Comparison of ENCODE assay signal across 19 cellular contexts in genomic region chr18:31197676-31198075, GRCh38. TPM values are rescaled to one million over a fixed set of nuclear protein-coding genes. Genes with fewer than 3 reads are reported as not detected.
A peak's percentile ranks its signal among the peaks of the same experiment; 100 is the strongest.
DNase-seq lines count a peak whose midpoint lies in the region; ATAC-seq, FAIRE-seq and TF ChIP-seq lines count a peak whose summit lies in the region.
"Had no signal": no experiment of that assay in that cellular context is flagged by ENCODE, and none has a peak within 500 bp of the region (broad histone marks: within the 10 kb centered on the region; RNA-seq: fewer than 3 reads in every experiment).

No MANE protein-coding gene starts in this region.

- H3K27me3 ChIP-seq in foreskin keratinocyte, result no peaks in the 10 kb centered on the region
- no peaks in the 10 kb centered on the region for H3K27me3 ChIP-seq in Caco-2 (replicated peaks; ENCODE audit: control insufficient read depth, insufficient read depth, low read length)
- H3K27me3 ChIP-seq: brain microvascular endothelial cell, right lobe of liver, tibial artery had no signal

- TF ChIP-seq RAD21 in A549 (conservative IDR thresholded peaks at IDR 0.05 in 1 of 2, IDR thresholded peaks at IDR 0.05 in 1 of 2), result no peak

- no peak overlapping the region for H3K27ac Mint-ChIP-seq in Caco-2 (ENCODE audit: unreplicated experiment)
- H3K27ac Mint-ChIP-seq: activated B cell treated with CpG ODN at 0.5 μM for 24 hours; natural killer cell treated with Interleukin-12 subunit alpha and Interleukin-12 subunit beta and Interleukin-15 and Interleukin-18, amount 100 ng/mL, for 72 hours had no signal

- no peaks in the 10 kb centered on the region for H3K27me3 Mint-ChIP-seq in activated T-cell treated with anti-CD3 and anti-CD28 coated beads, Interleukin-2, amount 50 U/mL, for 4 hours (ENCODE audit: low read depth)
- no peaks in the 10 kb centered on the region for H3K27me3 Mint-ChIP-seq in Caco-2 (ENCODE audit: insufficient read depth, unreplicated experiment)
- H3K27me3 Mint-ChIP-seq: activated B cell treated with CpG ODN at 0.5 μM for 24 hours; natural killer cell treated with Interleukin-12 subunit alpha and Interleukin-12 subunit beta and Interleukin-15 and Interleukin-18, amount 100 ng/mL, for 72 hours had no signal

- peaks cover 3% of the 10 kb centered on the region for H3K4me1 Mint-ChIP-seq in activated T-cell treated with anti-CD3 and anti-CD28 coated beads, Interleukin-2, amount 50 U/mL, for 4 hours (ENCODE audit: low read depth)
- H3K4me1 Mint-ChIP-seq in Caco-2 (ENCODE audit: low read depth, unreplicated experiment), result no peaks in the 10 kb centered on the region
- H3K4me1 Mint-ChIP-seq: activated B cell treated with CpG ODN at 0.5 μM for 24 hours had no signal

- H3K4me1 ChIP-seq in A549, result peaks cover 19% of the 10 kb centered on the region
- 0 out of 2 replicates have a peak, but pooled peaks cover 2% of the 10 kb centered on the region for H3K4me1 ChIP-seq in HEK293 (ENCODE audit: control insufficient read depth, insufficient read depth, low read length)
- H3K4me1 ChIP-seq in foreskin keratinocyte, result peaks cover 24% of the 10 kb centered on the region
- no peaks in the 10 kb centered on the region for H3K4me1 ChIP-seq in Caco-2
- H3K4me1 ChIP-seq: right lobe of liver, tibial artery had no signal

- H3K27ac ChIP-seq in A549 (no peak overlapping the region), HEK293 (ENCODE audit: extremely low read depth, low read depth, low read length) (no peak overlapping the region), foreskin keratinocyte (peak overlapping the region; percentile 90)
- H3K27ac ChIP-seq: brain microvascular endothelial cell, GM23248, right lobe of liver, tibial artery had no signal

- TF ChIP-seq POLR2A in A549 (IDR thresholded peaks at IDR 0.05; ENCODE audit: low read length), result no peak

- H3K4me2 ChIP-seq in A549, result peak overlapping the region; percentile 21; the same call in 1 of the 3 replicates

- CTCF ChIA-PET in A549 (lab: Yijun Ruan, JAX), result interaction anchor here (0.9 to 2.6 kb wide), 3 partner anchors 12 to 82 kb away, joined by 5 to 9 read pairs (median 5); no protein-coding TSS in a partner anchor
- CTCF ChIA-PET in HEK293 (lab: Yijun Ruan, JAX), result interaction anchor here (1.8 to 2.4 kb wide), 2 partner anchors 9 to 44 kb away, joined by 6 to 7 read pairs; no protein-coding TSS in a partner anchor
- CTCF ChIA-PET in Caco-2 (lab: Charles Lee), result no interaction called here

- no peak for TF ChIP-seq EP300 in A549 (IDR thresholded peaks at IDR 0.05)

- peaks cover 15% of the 10 kb centered on the region for H3K9me3 Mint-ChIP-seq in activated T-cell treated with anti-CD3 and anti-CD28 coated beads, Interleukin-2, amount 50 U/mL, for 4 hours
- H3K9me3 Mint-ChIP-seq in Caco-2 (ENCODE audit: unreplicated experiment), result no peaks in the 10 kb centered on the region

- intact Hi-C loops in Caco-2 (cut with micrococcal nuclease; ENCODE audit: unreplicated experiment), result no loop called here

- 10% methylated on average over 2 of the region's 2 CpGs for WGBS in A549 (ENCODE audit: missing lambda C conversion rate)

- DNase-seq in A549 (ENCODE audit: low read depth in 1 of 2, low spot score in 1 of 2), result peak in 1 of 2 experiments; percentile 4
- peak; percentile 9 for DNase-seq in RCC 7860 (ENCODE audit: low spot score)
- DNase-seq in foreskin keratinocyte, result peak; percentile 76 to 85
- no peak for DNase-seq in activated T-cell treated with anti-CD3 and anti-CD28 coated beads, Interleukin-2, amount 50 U/mL, for 4 hours
- no peak for DNase-seq in Caco-2
- DNase-seq: activated B cell treated with CpG ODN at 0.5 μM for 24 hours; brain microvascular endothelial cell; DMS 273 treated with DMSO at 0.1 percent for 48 hours; GM23248; NCI-H2171 treated with DMSO at 0.1 percent for 48 hours; right lobe of liver; stimulated activated CD4-positive, alpha-beta T cell treated with anti-CD3 and anti-CD28 coated beads, Interleukin-4, amount 100 ng/mL, for 24 hours; tibial artery had no signal

- H3K4me3 ChIP-seq in A549, result no peak overlapping the region
- H3K4me3 ChIP-seq in HEK293 (ENCODE audit: low read depth, low read length), result no peak overlapping the region
- no peak overlapping the region for H3K4me3 ChIP-seq in Caco-2 (ENCODE audit: low read depth, low read length)
- H3K4me3 ChIP-seq: GM23248, lung, right lobe of liver, tibial artery had no signal

- ATAC-seq in A549 (no peak), foreskin keratinocyte (peak; percentile 95), HG02763 (IDR thresholded peaks at IDR 0.05; ENCODE audit: unreplicated experiment) (no peak), HG03196 (IDR thresholded peaks at IDR 0.05; ENCODE audit: unreplicated experiment) (no peak)
- no peak for ATAC-seq in activated T-cell treated with anti-CD3 and anti-CD28 coated beads, Interleukin-2, amount 50 U/mL, for 4 hours
- ATAC-seq: natural killer cell treated with Interleukin-12 subunit alpha and Interleukin-12 subunit beta and Interleukin-15 and Interleukin-18, amount 100 ng/mL, for 72 hours had no signal

- H3K36me3 Mint-ChIP-seq in activated T-cell treated with anti-CD3 and anti-CD28 coated beads, Interleukin-2, amount 50 U/mL, for 4 hours (ENCODE audit: insufficient read depth), result no peaks in the 10 kb centered on the region
- H3K36me3 Mint-ChIP-seq in Caco-2 (ENCODE audit: insufficient read depth, unreplicated experiment), result no peaks in the 10 kb centered on the region
- H3K36me3 Mint-ChIP-seq: natural killer cell treated with Interleukin-12 subunit alpha and Interleukin-12 subunit beta and Interleukin-15 and Interleukin-18, amount 100 ng/mL, for 72 hours had no signal

- H3K4me3 Mint-ChIP-seq in activated T-cell treated with anti-CD3 and anti-CD28 coated beads, Interleukin-2, amount 50 U/mL, for 4 hours, result no peak overlapping the region
- H3K4me3 Mint-ChIP-seq in Caco-2 (ENCODE audit: unreplicated experiment), result no peak overlapping the region
- H3K4me3 Mint-ChIP-seq: activated B cell treated with CpG ODN at 0.5 μM for 24 hours; natural killer cell treated with Interleukin-12 subunit alpha and Interleukin-12 subunit beta and Interleukin-15 and Interleukin-18, amount 100 ng/mL, for 72 hours had no signal

- H3K36me3 ChIP-seq in HEK293 (ENCODE audit: control insufficient read depth in 2 of 2, insufficient read depth in 1 of 2, low read length in 2 of 2), result no peaks in the 10 kb centered on the region
- H3K36me3 ChIP-seq in Caco-2 (ENCODE audit: control insufficient read depth, insufficient read depth, low read length), result no peaks in the 10 kb centered on the region
- H3K36me3 ChIP-seq: brain microvascular endothelial cell, right lobe of liver, tibial artery had no signal

- POLR2A ChIA-PET in A549 (lab: Yijun Ruan, JAX) (no interaction called here), HEK293 (lab: Yijun Ruan, JAX) (interaction anchor here (0.5 to 1.3 kb wide), 3 partner anchors 48 to 826 kb away, joined by 3 to 7 read pairs (median 5); no protein-coding TSS in a partner anchor), Caco-2 (lab: Charles Lee) (no interaction called here)

- H3K9me3 ChIP-seq in A549 (no peaks in the 10 kb centered on the region), HEK293 (ENCODE audit: control insufficient read depth, insufficient read depth, low read depth, low read length) (no peaks in the 10 kb centered on the region), Caco-2 (no peaks in the 10 kb centered on the region)
- H3K9me3 ChIP-seq: right lobe of liver, tibial artery had no signal

- TF ChIP-seq CTCF in A549 (IDR thresholded peaks at IDR 0.05) (no peak), HEK293 (tag by site-specific recombination; IDR thresholded peaks at IDR 0.05) (no peak), foreskin keratinocyte (conservative IDR thresholded peaks at IDR 0.05) (no peak), Caco-2 (IDR thresholded peaks at IDR 0.05; ENCODE audit: insufficient read depth in 1 of 2, low read depth in 1 of 2, low read length in 1 of 2, severe bottlenecking in 1 of 2, unreplicated experiment in 1 of 2) (no peak)

- no peak for FAIRE-seq in A549 (lab: Jason Lieb, UNC)
- no peak for FAIRE-seq in RCC 7860 (lab: Jason Lieb, UNC)
- FAIRE-seq: HTR-8/SVneo had no signal

- BruUV-seq in Caco-2 (replicated peaks; lab: Mats Ljungman, UMichigan), result no TSS peak

TF ChIP-seq in A549, 52 proteins besides CTCF, POLR2A, EP300 and RAD21:
- TF ChIP-seq MAFK (IDR thresholded peaks at IDR 0.05; ENCODE audit: partially characterized antibody) (peak; percentile 38), HOXB5 (CRISPR knock-in tag; IDR thresholded peaks at IDR 0.05) (no peak)

TF ChIP-seq in HEK293, 187 proteins besides CTCF, POLR2A, EP300 and RAD21 (continues in another document):
- TF ChIP-seq ZNF221 (tag by site-specific recombination; IDR thresholded peaks at IDR 0.05; ENCODE audit: borderline replicate concordance), result peak; percentile 90; the same call in 1 of the 2 replicates
- TF ChIP-seq KLF10 (tag by site-specific recombination; IDR thresholded peaks at IDR 0.05), result peak; percentile 64; the same call in 1 of the 2 replicates
- peak; percentile 94 for TF ChIP-seq ZNF350 (tag by site-specific recombination; IDR thresholded peaks at IDR 0.05)
- 0 out of 2 replicates have a peak, but pooled peaks have one; percentile 85 for TF ChIP-seq ZNF776 (tag by site-specific recombination; IDR thresholded peaks at IDR 0.05; ENCODE audit: borderline replicate concordance)
- TF ChIP-seq ZNF561 (tag by site-specific recombination; IDR thresholded peaks at IDR 0.05; ENCODE audit: borderline replicate concordance), result peak; percentile 73; the same call in 1 of the 2 replicates
- 0 out of 2 replicates have a peak, but pooled peaks have one; percentile 12 for TF ChIP-seq ZNF580 (tag by site-specific recombination; IDR thresholded peaks at IDR 0.05)
- TF ChIP-seq KLF8 (tag by site-specific recombination; IDR thresholded peaks at IDR 0.05), result peak; percentile 18; the same call in 1 of the 2 replicates
- TF ChIP-seq ZNF37A (tag by site-specific recombination; IDR thresholded peaks at IDR 0.05), result peak; percentile 80
- no peak for TF ChIP-seq BCL11A (tag by site-specific recombination; IDR thresholded peaks at IDR 0.05; ENCODE audit: low read depth)
- TF ChIP-seq ZNF792 (tag by site-specific recombination; IDR thresholded peaks at IDR 0.05), result no peak

RNA-seq across cellular contexts. Expression of gene DSC1, which starts 35.0 kb away (rescaled TPM):
- polyA plus RNA-seq in A549 (2011; rRNA removed), result not detected in 2 replicates
- polyA plus RNA-seq in A549 (2012; cell fraction: cytosol; rRNA removed), result not detected in 2 replicates
- polyA plus RNA-seq in A549 (2012; cell fraction: nucleus; rRNA removed), result not detected in 2 replicates
- polyA plus RNA-seq in A549 (2017; fragmentation: RNase III; extraction: RNeasy Plus Mini Kit Qiagen cat#74134 plus additional on column Dnase treatment), result not detected in 3 replicates
- polyA minus RNA-seq in A549 (2011; rRNA and poly(A)+ RNA removed), result not detected in 2 replicates
- 0.35 and 0.44 TPM in 2 replicates for total RNA-seq in foreskin keratinocyte
- 0.04 and 0.07 TPM in 2 replicates for polyA plus RNA-seq in foreskin keratinocyte
- not detected for total RNA-seq in activated T-cell treated with anti-CD3 and anti-CD28 coated beads, Interleukin-2, amount 50 U/mL, for 4 hours
- total RNA-seq in Caco-2 (2022), result 0.11 TPM in 1 of 2 replicates, not detected in the other
- total RNA-seq: activated B cell treated with CpG ODN at 0.5 μM for 24 hours; GM23248; natural killer cell treated with Interleukin-12 subunit alpha and Interleukin-12 subunit beta and Interleukin-15 and Interleukin-18, amount 100 ng/mL, for 72 hours; right lobe of liver had no signal
- polyA plus RNA-seq: GM23248, lung had no signal

Comparison
In these comparisons a context has a peak if more than half of its experiments do, and no peak if none do; other contexts are left out.
1. DNase-seq: peak in RCC 7860 (single experiment) and foreskin keratinocyte (2 of 2); none in activated T-cell treated with anti-CD3 and anti-CD28 coated beads, Interleukin-2, amount 50 U/mL, for 4 hours (single experiment) and Caco-2 (0 of 2).